ENCODE assay signal across 13 cellular contexts in genomic region chrX:107483976-107484726, GRCh38. TPM values are rescaled to one million over a fixed set of nuclear protein-coding genes. Genes with fewer than 3 reads are reported as not detected.
DNase-seq lines count a peak whose midpoint lies in the region; ATAC-seq lines count a peak whose summit lies in the region.
"Had no signal": no experiment of that assay in that cellular context is flagged by ENCODE, and none has a peak within 500 bp of the region (broad histone marks: within the 10 kb centered on the region; RNA-seq: fewer than 3 reads in every experiment).

No MANE protein-coding gene starts in this region.

- DNase-seq in Right ventricle myocardium superior (peak; percentile 46), cardiac septum (ENCODE audit: low spot score) (no peak), RPMI8226 (peak; percentile 7), right cardiac atrium (peak; percentile 54 to 83 (median 79)), NCI-H2029 treated with DMSO at 0.1 percent for 48 hours (lab: John Stamatoyannopoulos, UW) (no peak), HUDEP-2 (lab: John Stamatoyannopoulos, UW; ENCODE audit: unreplicated experiment in 76 of 76) (no peak)
- no peak for DNase-seq in stimulated activated naive CD8-positive, alpha-beta T cell treated with anti-CD3 and anti-CD28 coated beads, Interleukin-15, amount 100 ng/mL, for 72 hours
- DNase-seq: activated effector memory CD4-positive, alpha-beta T cell treated with anti-CD3 and anti-CD28 coated beads, Interleukin-2, amount 50 U/mL, for 16 hours; NCI-H226; small intestine had no signal

- H3K4me3 ChIP-seq in right cardiac atrium (ENCODE audit: low read length): no peak overlapping the region

- peak; percentile 57 for ATAC-seq in Right ventricle myocardium superior (ENCODE audit: poor library complexity)
- peak; percentile 80 to 81 for ATAC-seq in right cardiac atrium
- ATAC-seq in stimulated activated naive CD8-positive, alpha-beta T cell treated with anti-CD3 and anti-CD28 coated beads, Interleukin-15, amount 100 ng/mL, for 72 hours: no peak
- no peak for ATAC-seq in activated T-helper 17 cell treated with anti-CD3 and anti-CD28 coated beads, Interleukin-2, amount 50 U/mL, for 72 hours (replicated peaks)
- ATAC-seq: left colon; stimulated activated effector memory CD8-positive, alpha-beta T cell treated with anti-CD3 and anti-CD28 coated beads, Interleukin-12 subunit alpha, Interleukin-12 subunit beta, amount 100 ng/mL, for 72 hours had no signal

- intact Hi-C loops in Right ventricle myocardium superior (cut with DNase I) (no loop called here), cardiac septum (cut with DNase I) (no loop called here), right cardiac atrium (cut with DNase I) (no loop called here)

- no peaks in the 10 kb centered on the region for H3K4me1 ChIP-seq in right cardiac atrium (ENCODE audit: control insufficient read depth, insufficient read depth, low read length)

- H3K27me3 ChIP-seq in right cardiac atrium (ENCODE audit: control insufficient read depth, insufficient read depth): no peaks in the 10 kb centered on the region

- WGBS in right cardiac atrium: 32% methylated on average over 8 of the region's 8 CpGs

- no peaks in the 10 kb centered on the region for H3K9me3 ChIP-seq in right cardiac atrium (ENCODE audit: control insufficient read depth, low read length)

- no peak overlapping the region for H3K27ac ChIP-seq in right cardiac atrium (ENCODE audit: low read length)

- H3K27me3 Mint-ChIP-seq in stimulated activated naive CD8-positive, alpha-beta T cell treated with anti-CD3 and anti-CD28 coated beads, Interleukin-15, amount 100 ng/mL, for 72 hours: peaks cover 22% of the 10 kb centered on the region
- no peaks in the 10 kb centered on the region for H3K27me3 Mint-ChIP-seq in activated T-helper 17 cell treated with anti-CD3 and anti-CD28 coated beads, Interleukin-2, amount 50 U/mL, for 72 hours

- no peaks in the 10 kb centered on the region for H3K36me3 Mint-ChIP-seq in activated T-helper 17 cell treated with anti-CD3 and anti-CD28 coated beads, Interleukin-2, amount 50 U/mL, for 72 hours (ENCODE audit: low read depth)
- H3K36me3 Mint-ChIP-seq: stimulated activated effector memory CD8-positive, alpha-beta T cell treated with anti-CD3 and anti-CD28 coated beads, Interleukin-12 subunit alpha, Interleukin-12 subunit beta, amount 100 ng/mL, for 72 hours had no signal

- H3K9me3 Mint-ChIP-seq in stimulated activated naive CD8-positive, alpha-beta T cell treated with anti-CD3 and anti-CD28 coated beads, Interleukin-15, amount 100 ng/mL, for 72 hours: no peaks in the 10 kb centered on the region
- no peaks in the 10 kb centered on the region for H3K9me3 Mint-ChIP-seq in activated T-helper 17 cell treated with anti-CD3 and anti-CD28 coated beads, Interleukin-2, amount 50 U/mL, for 72 hours
- H3K9me3 Mint-ChIP-seq: stimulated activated effector memory CD8-positive, alpha-beta T cell treated with anti-CD3 and anti-CD28 coated beads, Interleukin-12 subunit alpha, Interleukin-12 subunit beta, amount 100 ng/mL, for 72 hours had no signal

- no peak overlapping the region for H3K27ac Mint-ChIP-seq in stimulated activated naive CD8-positive, alpha-beta T cell treated with anti-CD3 and anti-CD28 coated beads, Interleukin-15, amount 100 ng/mL, for 72 hours
- no peak overlapping the region for H3K27ac Mint-ChIP-seq in activated T-helper 17 cell treated with anti-CD3 and anti-CD28 coated beads, Interleukin-2, amount 50 U/mL, for 72 hours
- H3K27ac Mint-ChIP-seq: stimulated activated effector memory CD8-positive, alpha-beta T cell treated with anti-CD3 and anti-CD28 coated beads, Interleukin-12 subunit alpha, Interleukin-12 subunit beta, amount 100 ng/mL, for 72 hours had no signal

- no peaks in the 10 kb centered on the region for H3K4me1 Mint-ChIP-seq in stimulated activated naive CD8-positive, alpha-beta T cell treated with anti-CD3 and anti-CD28 coated beads, Interleukin-15, amount 100 ng/mL, for 72 hours
- H3K4me1 Mint-ChIP-seq in activated T-helper 17 cell treated with anti-CD3 and anti-CD28 coated beads, Interleukin-2, amount 50 U/mL, for 72 hours: no peaks in the 10 kb centered on the region

- H3K4me3 Mint-ChIP-seq in stimulated activated naive CD8-positive, alpha-beta T cell treated with anti-CD3 and anti-CD28 coated beads, Interleukin-15, amount 100 ng/mL, for 72 hours: no peak overlapping the region
- no peak overlapping the region for H3K4me3 Mint-ChIP-seq in activated T-helper 17 cell treated with anti-CD3 and anti-CD28 coated beads, Interleukin-2, amount 50 U/mL, for 72 hours
- H3K4me3 Mint-ChIP-seq: stimulated activated effector memory CD8-positive, alpha-beta T cell treated with anti-CD3 and anti-CD28 coated beads, Interleukin-12 subunit alpha, Interleukin-12 subunit beta, amount 100 ng/mL, for 72 hours had no signal

RNA-seq across cellular contexts. Expression of gene FRMPD3, which starts 34.7 kb away (rescaled TPM):
- total RNA-seq in Right ventricle myocardium superior (0.05 TPM), cardiac septum (0.05 TPM), right cardiac atrium (under 1 TPM; 0.11 to 0.36 (median 0.27) TPM)
- polyA plus RNA-seq in right cardiac atrium: 0.05 TPM
- not detected for total RNA-seq in activated T-helper 17 cell treated with anti-CD3 and anti-CD28 coated beads, Interleukin-2, amount 50 U/mL, for 72 hours

Comparison
In these comparisons a context has a peak if more than half of its experiments do, and no peak if none do; other contexts are left out.
1. DNase-seq: peak in Right ventricle myocardium superior (single experiment), RPMI8226 (single experiment) and right cardiac atrium (3 of 3); none in cardiac septum (single experiment), stimulated activated naive CD8-positive, alpha-beta T cell treated with anti-CD3 and anti-CD28 coated beads, Interleukin-15, amount 100 ng/mL, for 72 hours (0 of 2), NCI-H2029 treated with DMSO at 0.1 percent for 48 hours (single experiment) and HUDEP-2 (0 of 76).
2. ATAC-seq: peak in Right ventricle myocardium superior (single experiment) and right cardiac atrium (2 of 2); none in stimulated activated naive CD8-positive, alpha-beta T cell treated with anti-CD3 and anti-CD28 coated beads, Interleukin-15, amount 100 ng/mL, for 72 hours (single experiment) and activated T-helper 17 cell treated with anti-CD3 and anti-CD28 coated beads, Interleukin-2, amount 50 U/mL, for 72 hours (single experiment).